Comparison of ENCODE assay signal across 17 cellular contexts in genomic region chr1:81558291-81559076, GRCh38.
"Had no signal": no experiment of that assay in that cellular context is flagged by ENCODE, and none has a peak within 500 bp of the region (broad histone marks: within the 10 kb centered on the region; RNA-seq: fewer than 3 reads in every experiment).

No MANE protein-coding gene starts in this region.

- H3K36me3 ChIP-seq: heart left ventricle, left ventricle myocardium inferior, ovary, right atrium auricular region, sigmoid colon had no signal

- H3K36me3 Mint-ChIP-seq: naive thymus-derived CD8-positive, alpha-beta T cell had no signal

- H3K9me3 ChIP-seq: heart left ventricle, left ventricle myocardium inferior, ovary, right atrium auricular region, sigmoid colon had no signal

- H3K4me1 ChIP-seq: heart left ventricle, left ventricle myocardium inferior, right atrium auricular region, sigmoid colon had no signal

- H3K4me3 ChIP-seq: coronary artery, heart left ventricle, left ventricle myocardium inferior, lung, ovary, right atrium auricular region, sigmoid colon, skin epidermis had no signal

- ATAC-seq: naive thymus-derived CD8-positive, alpha-beta T cell had no signal

- H3K27ac ChIP-seq: coronary artery, heart left ventricle, left ventricle myocardium inferior, ovary, right atrium auricular region, sigmoid colon, skin epidermis had no signal

- H3K4me1 Mint-ChIP-seq: naive thymus-derived CD8-positive, alpha-beta T cell; neural crest cell had no signal

- H3K27me3 ChIP-seq: heart left ventricle, ovary, right atrium auricular region, sigmoid colon had no signal

- H3K4me3 Mint-ChIP-seq: endodermal cell; naive thymus-derived CD8-positive, alpha-beta T cell; neural crest cell had no signal

- H3K27ac Mint-ChIP-seq: endodermal cell; naive thymus-derived CD8-positive, alpha-beta T cell had no signal

- DNase-seq: effector CD4-positive, alpha-beta T cell; endodermal cell; heart left ventricle; hippocampal formation; islet precursor cell; left ventricle myocardium inferior; naive thymus-derived CD8-positive, alpha-beta T cell; ovary; sigmoid colon; stimulated activated CD4-positive, alpha-beta T cell treated with anti-CD3 and anti-CD28 coated beads, Interleukin-2, amount 100 ng/mL, for 48 hours; stimulated activated naive CD4-positive, alpha-beta T cell treated with Interleukin-2 at 50 U/mL for 16 hours; trophoblast cell had no signal

- H3K9me3 Mint-ChIP-seq: endodermal cell, neural crest cell had no signal

- H3K27me3 Mint-ChIP-seq: naive thymus-derived CD8-positive, alpha-beta T cell had no signal
